Comparison of ENCODE assay signal across 1 cellular context in genomic region chr16:16048904-16049582, GRCh38.
TF ChIP-seq lines count a peak whose summit lies in the region.

No MANE protein-coding gene starts in this region.

TF ChIP-seq in HCT116, 20 proteins besides CTCF, POLR2A, EP300 and RAD21 (continued from another document):
- no peak for TF ChIP-seq FOSL1 (IDR thresholded peaks at IDR 0.05; ENCODE audit: low read depth)
- TF ChIP-seq EZH2phosphoT487 (IDR thresholded peaks at IDR 0.05; ENCODE audit: borderline replicate concordance): no peak
- no peak for TF ChIP-seq JUND (IDR thresholded peaks at IDR 0.05)
- no peak for TF ChIP-seq MAX (IDR thresholded peaks at IDR 0.05)
- no peak for TF ChIP-seq EZH2 (IDR thresholded peaks at IDR 0.05)
TF ChIP-seq in HCT116: peak in this region for 0.
